Comparison of ENCODE assay signal across 2 cellular contexts in genomic region chr1:222546091-222546490, GRCh38.
TF ChIP-seq lines count a peak whose summit lies in the region.

No MANE protein-coding gene starts in this region.

TF ChIP-seq in A549, 52 proteins besides CTCF, POLR2A, EP300 and RAD21 (continued from another document):
- TF ChIP-seq HMGXB4 (CRISPR knock-in tag; IDR thresholded peaks at IDR 0.05; ENCODE audit: borderline replicate concordance), result no peak
- no peak for TF ChIP-seq ZNF302 (CRISPR knock-in tag; IDR thresholded peaks at IDR 0.05)
- TF ChIP-seq ATOH8 (CRISPR knock-in tag; IDR thresholded peaks at IDR 0.05; ENCODE audit: low read depth), result no peak
- no peak for TF ChIP-seq ESRRA (IDR thresholded peaks at IDR 0.05; ENCODE audit: borderline replicate concordance, low read length)
- TF ChIP-seq PHF8 (IDR thresholded peaks at IDR 0.05; ENCODE audit: borderline replicate concordance, low read depth), result no peak
- no peak for TF ChIP-seq CBX8 (IDR thresholded peaks at IDR 0.05)
- TF ChIP-seq BHLHE40 (IDR thresholded peaks at IDR 0.05; ENCODE audit: low read depth, low read length), result no peak
- no peak for TF ChIP-seq RCOR1 (IDR thresholded peaks at IDR 0.05; ENCODE audit: low read depth, low read length)
- no peak for TF ChIP-seq ELK1 (IDR thresholded peaks at IDR 0.05; ENCODE audit: low read depth, low read length)
- no peak for TF ChIP-seq PBX3 (IDR thresholded peaks at IDR 0.05)

TF ChIP-seq in GM23338, 12 proteins besides CTCF, POLR2A, EP300 and RAD21 (continued from another document):
- TF ChIP-seq ZNF462 (CRISPR knock-in tag; IDR thresholded peaks at IDR 0.05), result no peak
- no peak for TF ChIP-seq REST (IDR thresholded peaks at IDR 0.05; ENCODE audit: unreplicated experiment)
- TF ChIP-seq EZH2 (IDR thresholded peaks at IDR 0.05; ENCODE audit: low read depth, unreplicated experiment), result no peak
- no peak for TF ChIP-seq JUNB (IDR thresholded peaks at IDR 0.05; ENCODE audit: unreplicated experiment)
